In genomic region chr11:45677811-45678515, GRCh38 we compare ENCODE assay signal across 1 cellular context.
TF ChIP-seq lines count a peak whose summit lies in the region.

No MANE protein-coding gene starts in this region.

TF ChIP-seq in SK-N-SH, 30 proteins besides CTCF, POLR2A, EP300 and RAD21 (continued from another document):
- TF ChIP-seq REST (IDR thresholded peaks at IDR 0.05; ENCODE audit: low read depth, low read length) (no peak), CHD2 (IDR thresholded peaks at IDR 0.05; ENCODE audit: low read length, partially characterized antibody) (no peak), TEAD4 (IDR thresholded peaks at IDR 0.05; ENCODE audit: borderline replicate concordance, insufficient read depth) (no peak), TCF12 (IDR thresholded peaks at IDR 0.05) (no peak), EZH2phosphoT487 (IDR thresholded peaks at IDR 0.05; ENCODE audit: borderline replicate concordance, low read depth) (no peak)
